Comparison of ENCODE assay signal across 1 cellular context in the genomic region with DNA sequence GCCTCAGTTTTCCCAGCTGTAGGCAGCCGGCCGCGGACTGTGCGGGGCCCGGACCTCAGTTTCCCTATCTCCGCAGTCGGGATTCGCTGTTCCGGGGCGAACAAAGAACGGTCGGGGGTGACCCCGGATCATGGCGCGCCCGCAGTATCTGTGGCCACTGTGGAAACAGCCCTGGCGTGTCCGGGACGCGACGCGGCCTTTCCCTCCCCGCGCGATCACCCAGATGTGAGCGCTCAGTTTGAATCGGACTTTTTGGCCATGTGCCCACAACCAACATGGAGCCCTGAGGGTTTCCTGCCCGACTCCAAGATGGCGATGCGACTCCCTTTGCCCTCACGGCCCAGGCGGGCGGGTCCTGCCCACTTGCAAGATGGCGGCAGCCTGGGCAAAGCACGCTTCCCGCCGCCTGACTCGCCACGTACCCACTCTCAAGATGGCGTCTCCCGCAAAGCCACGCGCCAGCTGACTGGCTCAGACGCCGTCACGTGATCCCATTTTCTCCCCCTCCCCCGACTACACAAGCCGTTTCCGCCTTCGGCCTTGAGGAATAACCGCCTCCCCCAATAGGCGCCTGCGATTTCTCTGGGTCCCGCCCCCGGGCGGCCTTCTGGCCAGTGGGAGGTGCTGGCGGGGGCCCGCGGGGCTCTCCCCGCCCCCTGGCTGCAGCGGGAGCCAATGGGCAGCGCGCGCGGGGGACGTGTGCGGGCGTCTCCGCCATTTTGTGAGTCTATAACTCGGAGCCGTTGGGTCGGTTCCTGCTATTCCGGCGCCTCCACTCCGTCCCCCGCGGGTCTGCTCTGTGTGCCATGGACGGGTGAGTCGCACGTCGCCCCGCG.
A peak's percentile ranks its signal among the peaks of the same experiment; 100 is the strongest.
TF ChIP-seq lines count a peak whose summit lies in the region.

PTBP1 (plus strand) TSS at position 761 of the 836 bp plus-strand sequence; CDS start at position 807, 46 bp downstream.

TF ChIP-seq in K562, 482 proteins besides CTCF, POLR2A, EP300 and RAD21 (continued from another document and continues in another):
- TF ChIP-seq, protein P1, sequence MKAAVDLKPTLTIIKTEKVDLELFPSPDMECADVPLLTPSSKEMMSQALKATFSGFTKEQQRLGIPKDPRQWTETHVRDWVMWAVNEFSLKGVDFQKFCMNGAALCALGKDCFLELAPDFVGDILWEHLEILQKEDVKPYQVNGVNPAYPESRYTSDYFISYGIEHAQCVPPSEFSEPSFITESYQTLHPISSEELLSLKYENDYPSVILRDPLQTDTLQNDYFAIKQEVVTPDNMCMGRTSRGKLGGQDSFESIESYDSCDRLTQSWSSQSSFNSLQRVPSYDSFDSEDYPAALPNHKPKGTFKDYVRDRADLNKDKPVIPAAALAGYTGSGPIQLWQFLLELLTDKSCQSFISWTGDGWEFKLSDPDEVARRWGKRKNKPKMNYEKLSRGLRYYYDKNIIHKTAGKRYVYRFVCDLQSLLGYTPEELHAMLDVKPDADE (conservative IDR thresholded peaks at IDR 0.05; ENCODE audit: control insufficient read depth, low read depth, low read length): peak; percentile 97
- no peak for TF ChIP-seq TSC22D4 (tag; IDR thresholded peaks at IDR 0.05)
- peak; percentile 11; the same call in 1 of the 2 replicates for TF ChIP-seq STAT5A (IDR thresholded peaks at IDR 0.05; ENCODE audit: borderline replicate concordance, low read length)
- no peak for TF ChIP-seq ZNF696 (CRISPR knock-in tag; conservative IDR thresholded peaks at IDR 0.05)
- TF ChIP-seq CBX3 (IDR thresholded peaks at IDR 0.05; ENCODE audit: borderline replicate concordance in 1 of 2, low read length in 2 of 2): peak in 1 of 2 experiments; percentile 48; a peak in 1 of 3 replicates
- TF ChIP-seq, protein P2, sequence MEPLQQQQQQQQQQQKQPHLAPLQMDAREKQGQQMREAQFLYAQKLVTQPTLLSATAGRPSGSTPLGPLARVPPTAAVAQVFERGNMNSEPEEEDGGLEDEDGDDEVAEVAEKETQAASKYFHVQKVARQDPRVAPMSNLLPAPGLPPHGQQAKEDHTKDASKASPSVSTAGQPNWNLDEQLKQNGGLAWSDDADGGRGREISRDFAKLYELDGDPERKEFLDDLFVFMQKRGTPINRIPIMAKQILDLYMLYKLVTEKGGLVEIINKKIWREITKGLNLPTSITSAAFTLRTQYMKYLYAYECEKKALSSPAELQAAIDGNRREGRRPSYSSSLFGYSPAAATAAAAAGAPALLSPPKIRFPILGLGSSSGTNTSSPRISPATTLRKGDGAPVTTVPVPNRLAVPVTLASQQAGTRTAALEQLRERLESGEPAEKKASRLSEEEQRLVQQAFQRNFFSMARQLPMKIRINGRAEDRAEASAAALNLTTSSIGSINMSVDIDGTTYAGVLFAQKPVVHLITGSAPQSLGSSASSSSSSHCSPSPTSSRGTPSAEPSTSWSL (CRISPR knock-in tag; IDR thresholded peaks at IDR 0.05; ENCODE audit: borderline replicate concordance): no peak
- TF ChIP-seq HDAC3 (IDR thresholded peaks at IDR 0.05; ENCODE audit: borderline replicate concordance, partially characterized antibody): no peak
- peak; percentile 77; the same call in 1 of the 2 replicates for TF ChIP-seq CTBP1 (IDR thresholded peaks at IDR 0.05; ENCODE audit: borderline replicate concordance)
- no peak; the same call in 1 of the 2 replicates for TF ChIP-seq FOXM1 (IDR thresholded peaks at IDR 0.05; ENCODE audit: low read depth)
- TF ChIP-seq FOXM1 (CRISPR knock-in tag; IDR thresholded peaks at IDR 0.05; ENCODE audit: low read depth): no peak; the same call in 1 of the 2 replicates
- no peak for TF ChIP-seq ZBTB8A (IDR thresholded peaks at IDR 0.05; ENCODE audit: partially characterized antibody)
- TF ChIP-seq ADNP (tag; IDR thresholded peaks at IDR 0.05): no peak
- peak; percentile 94 for TF ChIP-seq NFYB (IDR thresholded peaks at IDR 0.05; ENCODE audit: extremely low read depth, insufficient read length)
- TF ChIP-seq, protein P3, sequence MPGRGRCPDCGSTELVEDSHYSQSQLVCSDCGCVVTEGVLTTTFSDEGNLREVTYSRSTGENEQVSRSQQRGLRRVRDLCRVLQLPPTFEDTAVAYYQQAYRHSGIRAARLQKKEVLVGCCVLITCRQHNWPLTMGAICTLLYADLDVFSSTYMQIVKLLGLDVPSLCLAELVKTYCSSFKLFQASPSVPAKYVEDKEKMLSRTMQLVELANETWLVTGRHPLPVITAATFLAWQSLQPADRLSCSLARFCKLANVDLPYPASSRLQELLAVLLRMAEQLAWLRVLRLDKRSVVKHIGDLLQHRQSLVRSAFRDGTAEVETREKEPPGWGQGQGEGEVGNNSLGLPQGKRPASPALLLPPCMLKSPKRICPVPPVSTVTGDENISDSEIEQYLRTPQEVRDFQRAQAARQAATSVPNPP (IDR thresholded peaks at IDR 0.05; ENCODE audit: borderline replicate concordance, insufficient read depth, insufficient read length): no peak
- TF ChIP-seq MYNN (IDR thresholded peaks at IDR 0.05): peak; percentile 38
- no peak for TF ChIP-seq MYNN (CRISPR knock-in tag; IDR thresholded peaks at IDR 0.05)
- TF ChIP-seq MCM5 (IDR thresholded peaks at IDR 0.05; ENCODE audit: low read depth): no peak
- TF ChIP-seq CEBPG (CRISPR knock-in tag; IDR thresholded peaks at IDR 0.05): no peak
- TF ChIP-seq CEBPG (tag; conservative IDR thresholded peaks at IDR 0.05 in 1 of 2, IDR thresholded peaks at IDR 0.05 in 1 of 2): no peak
- TF ChIP-seq MXI1 (IDR thresholded peaks at IDR 0.05; ENCODE audit: low read depth, low read length): peak; percentile 79
- TF ChIP-seq, protein P4, sequence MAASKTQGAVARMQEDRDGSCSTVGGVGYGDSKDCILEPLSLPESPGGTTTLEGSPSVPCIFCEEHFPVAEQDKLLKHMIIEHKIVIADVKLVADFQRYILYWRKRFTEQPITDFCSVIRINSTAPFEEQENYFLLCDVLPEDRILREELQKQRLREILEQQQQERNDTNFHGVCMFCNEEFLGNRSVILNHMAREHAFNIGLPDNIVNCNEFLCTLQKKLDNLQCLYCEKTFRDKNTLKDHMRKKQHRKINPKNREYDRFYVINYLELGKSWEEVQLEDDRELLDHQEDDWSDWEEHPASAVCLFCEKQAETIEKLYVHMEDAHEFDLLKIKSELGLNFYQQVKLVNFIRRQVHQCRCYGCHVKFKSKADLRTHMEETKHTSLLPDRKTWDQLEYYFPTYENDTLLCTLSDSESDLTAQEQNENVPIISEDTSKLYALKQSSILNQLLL (CRISPR knock-in tag; IDR thresholded peaks at IDR 0.05; ENCODE audit: borderline replicate concordance): no peak
- TF ChIP-seq KLF16 (IDR thresholded peaks at IDR 0.05): 0 out of 2 replicates have a peak, but pooled peaks have one; percentile 18
- TF ChIP-seq SIX5 (IDR thresholded peaks at IDR 0.05; ENCODE audit: borderline replicate concordance in 1 of 2, insufficient read depth in 1 of 2, low read depth in 1 of 2, low read length in 2 of 2): peak; percentile 85 to 87
- TF ChIP-seq YY1 (IDR thresholded peaks at IDR 0.05; ENCODE audit: borderline replicate concordance in 1 of 3, control insufficient read depth in 1 of 3, extremely low read depth in 1 of 3, insufficient read depth in 3 of 3, insufficient read length in 1 of 3, insufficient replicate concordance in 2 of 3, low read depth in 1 of 3, low read length in 2 of 3): peak; percentile 99 to 100 (median 99)
- TF ChIP-seq FOS (IDR thresholded peaks at IDR 0.05; ENCODE audit: extremely low read depth, insufficient read length): peak; percentile 96
- 0 out of 4 replicates have a peak, but pooled peaks of 1 of the 2 experiments have one; percentile 40 for TF ChIP-seq UBTF (IDR thresholded peaks at IDR 0.05; ENCODE audit: borderline replicate concordance in 1 of 2, low read depth in 2 of 2, low read length in 2 of 2)
- TF ChIP-seq MCM7 (IDR thresholded peaks at IDR 0.05): no peak
- peak; percentile 87 for TF ChIP-seq BHLHE40 (IDR thresholded peaks at IDR 0.05; ENCODE audit: low read length)
- TF ChIP-seq GTF2F1 (IDR thresholded peaks at IDR 0.05; ENCODE audit: low read depth, low read length): peak; percentile 70; the same call in 1 of the 2 replicates
- TF ChIP-seq, protein P5, sequence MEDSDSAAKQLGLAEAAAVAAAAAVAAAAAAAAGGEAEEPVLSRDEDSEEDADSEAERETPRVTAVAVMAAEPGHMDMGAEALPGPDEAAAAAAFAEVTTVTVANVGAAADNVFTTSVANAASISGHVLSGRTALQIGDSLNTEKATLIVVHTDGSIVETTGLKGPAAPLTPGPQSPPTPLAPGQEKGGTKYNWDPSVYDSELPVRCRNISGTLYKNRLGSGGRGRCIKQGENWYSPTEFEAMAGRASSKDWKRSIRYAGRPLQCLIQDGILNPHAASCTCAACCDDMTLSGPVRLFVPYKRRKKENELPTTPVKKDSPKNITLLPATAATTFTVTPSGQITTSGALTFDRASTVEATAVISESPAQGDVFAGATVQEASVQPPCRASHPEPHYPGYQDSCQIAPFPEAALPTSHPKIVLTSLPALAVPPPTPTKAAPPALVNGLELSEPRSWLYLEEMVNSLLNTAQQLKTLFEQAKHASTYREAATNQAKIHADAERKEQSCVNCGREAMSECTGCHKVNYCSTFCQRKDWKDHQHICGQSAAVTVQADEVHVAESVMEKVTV (CRISPR knock-in tag; IDR thresholded peaks at IDR 0.05): no peak
- TF ChIP-seq PCBP2 (IDR thresholded peaks at IDR 0.05; ENCODE audit: low read depth, low read length, poor library complexity, severe bottlenecking): no peak
- peak; percentile 96 for TF ChIP-seq CBFA2T2 (conservative IDR thresholded peaks at IDR 0.05)
- no peak for TF ChIP-seq PRMT5 (CRISPR knock-in tag; IDR thresholded peaks at IDR 0.05)
- TF ChIP-seq MXD1 (CRISPR knock-in tag; IDR thresholded peaks at IDR 0.05; ENCODE audit: borderline replicate concordance, poor library complexity, severe bottlenecking): peak; percentile 94
- TF ChIP-seq ZNF75A (CRISPR knock-in tag; IDR thresholded peaks at IDR 0.05): no peak
- peak; percentile 82; the same call in 1 of the 2 replicates for TF ChIP-seq MTA3 (IDR thresholded peaks at IDR 0.05; ENCODE audit: borderline replicate concordance)
- no peak; a peak in 1 of 4 replicates for TF ChIP-seq KDM4B (IDR thresholded peaks at IDR 0.05; ENCODE audit: borderline replicate concordance in 2 of 2, low read depth in 1 of 2)
- 0 out of 2 replicates have a peak, but pooled peaks have one; percentile 61 for TF ChIP-seq MTA1 (IDR thresholded peaks at IDR 0.05; ENCODE audit: borderline replicate concordance)
- peak; percentile 100 for TF ChIP-seq CREB3L1 (IDR thresholded peaks at IDR 0.05; ENCODE audit: borderline replicate concordance, low read depth)
- TF ChIP-seq TAF7 (tag; IDR thresholded peaks at IDR 0.05): peak; percentile 79
- TF ChIP-seq TSHZ1 (CRISPR knock-in tag; IDR thresholded peaks at IDR 0.05): no peak
- peak; percentile 87 for TF ChIP-seq RBFOX2 (IDR thresholded peaks at IDR 0.05; ENCODE audit: low read depth, low read length)
- TF ChIP-seq ERF (CRISPR knock-in tag; IDR thresholded peaks at IDR 0.05): no peak; the same call in 1 of the 2 replicates
- no peak for TF ChIP-seq EWSR1 (IDR thresholded peaks at IDR 0.05; ENCODE audit: borderline replicate concordance, low read depth, partially characterized antibody)
- peak; percentile 92 for TF ChIP-seq ELF2 (CRISPR knock-in tag; IDR thresholded peaks at IDR 0.05)
